ENCODE assay signal across 9 cellular contexts in the genomic region with DNA sequence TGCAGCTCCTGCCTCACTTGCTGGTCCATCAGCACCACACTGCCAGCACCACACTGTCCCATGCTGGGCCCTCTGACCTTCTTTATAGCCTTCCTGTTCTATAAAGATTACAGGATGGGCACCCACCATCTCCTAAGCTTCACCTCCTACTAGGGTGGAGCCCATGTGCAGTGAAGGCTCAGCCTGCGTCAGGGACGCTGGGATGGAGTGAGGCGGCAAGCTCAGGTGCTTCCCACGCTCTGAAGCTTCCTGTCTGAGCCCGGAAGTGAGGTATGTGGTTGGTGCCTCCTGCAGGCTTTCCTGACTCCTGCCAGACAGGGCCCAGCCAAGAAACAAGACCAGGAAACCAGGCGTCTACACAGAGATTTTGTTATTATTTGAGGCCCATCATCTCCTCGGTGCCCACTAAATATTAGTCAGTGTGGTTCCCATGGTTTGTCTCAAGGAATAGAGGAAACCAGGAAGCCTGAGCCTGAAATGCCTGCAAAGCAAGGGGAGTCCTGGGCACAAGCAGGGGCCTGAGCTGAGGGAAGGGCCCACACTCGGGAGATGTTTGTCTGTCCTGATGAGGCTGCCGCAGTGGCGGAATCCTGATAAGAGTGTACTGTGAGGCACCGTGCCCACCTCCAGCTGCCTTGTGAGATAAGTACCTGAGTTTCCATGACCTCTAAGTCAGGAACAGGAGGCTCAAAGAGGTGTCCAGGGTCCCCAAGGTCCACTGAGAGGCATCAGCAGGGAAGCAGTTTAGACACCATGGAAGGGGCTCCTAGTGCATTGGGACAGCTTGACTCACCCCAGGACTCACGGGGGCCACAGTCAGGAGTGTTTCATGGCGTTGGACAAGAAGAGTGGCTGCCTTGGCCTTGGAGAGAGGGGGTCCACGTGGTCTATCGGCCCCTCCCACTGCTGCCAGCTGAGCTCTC. TPM values are rescaled to one million over a fixed set of nuclear protein-coding genes. Genes with fewer than 3 reads are reported as not detected.
DNase-seq lines count a peak whose midpoint lies in the region; ATAC-seq and TF ChIP-seq lines count a peak whose summit lies in the region.
"Had no signal": no experiment of that assay in that cellular context is flagged by ENCODE, and none has a peak within 500 bp of the region (broad histone marks: within the 10 kb centered on the region; RNA-seq: fewer than 3 reads in every experiment).

No MANE protein-coding gene starts in this region.

- H3K4me2 ChIP-seq in osteoblast (ENCODE audit: insufficient read depth, low read length): no peak overlapping the region

- H3K27ac ChIP-seq in CD4-positive, CD25-positive, alpha-beta regulatory T cell (ENCODE audit: insufficient read depth, low read length, poor library complexity, severe bottlenecking): peak overlapping the region; percentile 67
- H3K27ac ChIP-seq in osteoblast (ENCODE audit: low read depth, low read length): no peak overlapping the region

- no peaks in the 10 kb centered on the region for H3K36me3 Mint-ChIP-seq in CD4-positive, CD25-positive, alpha-beta regulatory T cell
- H3K36me3 Mint-ChIP-seq in activated naive CD4-positive, alpha-beta T cell treated with anti-CD3 and anti-CD28 coated beads, Interleukin-2, amount 10 ng/mL, durations not matched to agents 7 days and 5 days: peaks cover 6% of the 10 kb centered on the region

- peak; percentile 33 to 64 (median 56) for DNase-seq in CD4-positive, CD25-positive, alpha-beta regulatory T cell
- peak; percentile 32 for DNase-seq in UCSD-AML1 (lab: John Stamatoyannopoulos, UW; ENCODE audit: unreplicated experiment)
- peak; percentile 66 for DNase-seq in activated naive CD4-positive, alpha-beta T cell treated with anti-CD3 and anti-CD28 coated beads, Interleukin-2, amount 10 ng/mL, durations not matched to agents 7 days and 5 days
- DNase-seq in osteoblast (ENCODE audit: insufficient read length, low spot score, missing footprints): peak; percentile 80
- no peak for DNase-seq in inferior parietal cortex (ENCODE audit: extremely low spot score)
- no peak for DNase-seq in NCI-H82 (lab: John Stamatoyannopoulos, UW)
- DNase-seq in NCI-H128 (lab: John Stamatoyannopoulos, UW; ENCODE audit: unreplicated experiment): no peak

- H3K4me1 Mint-ChIP-seq in CD4-positive, CD25-positive, alpha-beta regulatory T cell: peaks cover 0 to 18% (median 12%) of the 10 kb centered on the region in 4 donors
- peaks cover 13% of the 10 kb centered on the region for H3K4me1 Mint-ChIP-seq in activated naive CD4-positive, alpha-beta T cell treated with anti-CD3 and anti-CD28 coated beads, Interleukin-2, amount 10 ng/mL, durations not matched to agents 7 days and 5 days

- no peak for TF ChIP-seq CTCF in osteoblast (IDR thresholded peaks at IDR 0.05; ENCODE audit: extremely low read depth, low read depth, low read length)

- peak overlapping the region; percentile 94 to 99 (median 96) for H3K27ac Mint-ChIP-seq in CD4-positive, CD25-positive, alpha-beta regulatory T cell
- peak overlapping the region; percentile 74 for H3K27ac Mint-ChIP-seq in activated naive CD4-positive, alpha-beta T cell treated with anti-CD3 and anti-CD28 coated beads, Interleukin-2, amount 10 ng/mL, durations not matched to agents 7 days and 5 days

- peaks cover 13% of the 10 kb centered on the region for H3K4me1 ChIP-seq in CD4-positive, CD25-positive, alpha-beta regulatory T cell (ENCODE audit: control insufficient read depth, insufficient read depth, low read length, poor library complexity, severe bottlenecking)
- no peaks in the 10 kb centered on the region for H3K4me1 ChIP-seq in osteoblast (ENCODE audit: insufficient read depth, low read length)

- H3K9me3 ChIP-seq in CD4-positive, CD25-positive, alpha-beta regulatory T cell (ENCODE audit: control insufficient read depth in 2 of 2, low read length in 2 of 2): no peaks in the 10 kb centered on the region
- H3K9me3 ChIP-seq in osteoblast (ENCODE audit: low read depth, low read length): no peaks in the 10 kb centered on the region

- no peak overlapping the region for H2AFZ ChIP-seq in osteoblast (ENCODE audit: low read length)

- peak overlapping the region in 2 of 4 donors; percentile 75 to 78 for H3K4me3 Mint-ChIP-seq in CD4-positive, CD25-positive, alpha-beta regulatory T cell
- peak overlapping the region; percentile 8 for H3K4me3 Mint-ChIP-seq in activated naive CD4-positive, alpha-beta T cell treated with anti-CD3 and anti-CD28 coated beads, Interleukin-2, amount 10 ng/mL, durations not matched to agents 7 days and 5 days

- no peak overlapping the region for H3K4me3 ChIP-seq in CD4-positive, CD25-positive, alpha-beta regulatory T cell (ENCODE audit: low read depth, low read length)
- H3K4me3 ChIP-seq in osteoblast (ENCODE audit: insufficient read depth, low read length): no peak overlapping the region

- peaks cover 0 to 2% (median 0%) of the 10 kb centered on the region in 7 donors for H3K9me3 Mint-ChIP-seq in CD4-positive, CD25-positive, alpha-beta regulatory T cell
- peaks cover 5% of the 10 kb centered on the region for H3K9me3 Mint-ChIP-seq in activated naive CD4-positive, alpha-beta T cell treated with anti-CD3 and anti-CD28 coated beads, Interleukin-2, amount 10 ng/mL, durations not matched to agents 7 days and 5 days

- no peaks in the 10 kb centered on the region for H3K79me2 ChIP-seq in osteoblast (ENCODE audit: insufficient read depth, low read length)

- peak; percentile 70 to 85 for ATAC-seq in CD4-positive, CD25-positive, alpha-beta regulatory T cell (ENCODE audit: low read depth in 2 of 2)
- no peak for ATAC-seq in GM19463 (IDR thresholded peaks at IDR 0.05; ENCODE audit: unreplicated experiment)

- no peaks in the 10 kb centered on the region for H3K36me3 ChIP-seq in CD4-positive, CD25-positive, alpha-beta regulatory T cell (ENCODE audit: control insufficient read depth, insufficient read depth, low read length)
- no peaks in the 10 kb centered on the region for H3K36me3 ChIP-seq in osteoblast (ENCODE audit: insufficient read depth, low read length)

- H3K27me3 ChIP-seq in CD4-positive, CD25-positive, alpha-beta regulatory T cell (ENCODE audit: control insufficient read depth, insufficient read depth, low read length): no peaks in the 10 kb centered on the region
- H3K27me3 ChIP-seq in osteoblast (ENCODE audit: insufficient read depth, low read length): peaks cover 2% of the 10 kb centered on the region

- no peaks in the 10 kb centered on the region for H3K27me3 Mint-ChIP-seq in CD4-positive, CD25-positive, alpha-beta regulatory T cell
- no peaks in the 10 kb centered on the region for H3K27me3 Mint-ChIP-seq in activated naive CD4-positive, alpha-beta T cell treated with anti-CD3 and anti-CD28 coated beads, Interleukin-2, amount 10 ng/mL, durations not matched to agents 7 days and 5 days

- CTCF ChIA-PET in activated naive CD4-positive, alpha-beta T cell treated with anti-CD3 and anti-CD28 coated beads, Interleukin-2, amount 10 ng/mL, durations not matched to agents 7 days and 5 days (lab: Charles Lee): interaction anchor here (1.0 to 2.4 kb wide), 5 partner anchors 8 to 170 kb away, joined by 3 to 12 read pairs (median 6); no protein-coding TSS in a partner anchor

- no peaks in the 10 kb centered on the region for H4K20me1 ChIP-seq in osteoblast (ENCODE audit: insufficient read depth, low read length)

RNA-seq across cellular contexts. Expression of a gene that starts 22.0 kb away (rescaled TPM):
- total RNA-seq in CD4-positive, CD25-positive, alpha-beta regulatory T cell: not detected
- polyA plus RNA-seq in CD4-positive, CD25-positive, alpha-beta regulatory T cell: under 1 TPM in 2 of 4 donors, not detected in 2; 0.15 to 0.29 TPM
- total RNA-seq in osteoblast: under 0.01 TPM in 1 of 2 replicates, not detected in the other
- total RNA-seq: NCI-H460 had no signal

RNA-seq across cellular contexts. Expression of a gene that starts 25.5 kb away (rescaled TPM):
- total RNA-seq in CD4-positive, CD25-positive, alpha-beta regulatory T cell: 0.17 TPM
- under 1 TPM in 3 of 4 donors, not detected in 1; 0.42 to 0.61 (median 0.56) TPM for polyA plus RNA-seq in CD4-positive, CD25-positive, alpha-beta regulatory T cell
- total RNA-seq in osteoblast: 7.6 and 8.5 TPM in 2 replicates

RNA-seq across cellular contexts. Expression of a gene that starts 49.4 kb away (rescaled TPM):
- 3.6 TPM for total RNA-seq in CD4-positive, CD25-positive, alpha-beta regulatory T cell
- polyA plus RNA-seq in CD4-positive, CD25-positive, alpha-beta regulatory T cell: under 1 TPM in 2 of 4 donors, not detected in 2; 0.05 to 0.06 TPM
- 0.29 and 0.72 TPM in 2 replicates for total RNA-seq in osteoblast

Comparison
In these comparisons a context has a peak if more than half of its experiments do, and no peak if none do; other contexts are left out.
1. DNase-seq: peak in CD4-positive, CD25-positive, alpha-beta regulatory T cell (3 of 3), UCSD-AML1 (single experiment), activated naive CD4-positive, alpha-beta T cell treated with anti-CD3 and anti-CD28 coated beads, Interleukin-2, amount 10 ng/mL, durations not matched to agents 7 days and 5 days (single experiment) and osteoblast (single experiment); none in inferior parietal cortex (single experiment), NCI-H82 (single experiment) and NCI-H128 (single experiment).